20 cellular contexts compared by ENCODE assay signal in the genomic region with DNA sequence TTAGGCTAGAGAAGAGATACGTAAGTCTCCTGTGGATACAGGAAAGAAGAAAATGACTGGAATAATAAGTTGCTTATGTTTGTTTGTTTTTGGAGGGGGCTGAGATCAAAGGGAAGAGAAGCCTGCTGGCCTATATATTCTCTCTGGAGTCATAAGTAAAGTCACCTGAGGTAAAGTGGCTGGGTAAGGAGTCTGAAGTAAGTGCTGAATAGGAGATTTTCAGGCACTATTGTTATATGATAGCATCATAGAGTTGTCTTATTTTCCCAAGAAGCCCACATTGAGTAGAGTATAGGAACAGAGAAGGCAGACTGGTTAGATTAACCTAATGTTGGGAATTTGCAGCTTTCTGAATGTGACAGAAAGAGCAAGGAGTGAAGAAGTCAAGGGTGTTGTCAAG.
"Had no signal": no experiment of that assay in that cellular context is flagged by ENCODE, and none has a peak within 500 bp of the region (broad histone marks: within the 10 kb centered on the region; RNA-seq: fewer than 3 reads in every experiment).

No MANE protein-coding gene starts in this region.

- ATAC-seq: body of pancreas; lower lobe of right lung; natural killer cell; stimulated activated naive B cell treated with anti-CD40 and anti-IgM and Interleukin-4, amounts not matched to agents 10 μg/mL and 1 μg/mL and 100 μg/mL, for 72 hours; upper lobe of right lung had no signal

- H3K27ac Mint-ChIP-seq: activated B cell treated with CpG ODN at 0.5 μM for 24 hours; activated CD4-positive, alpha-beta memory T cell treated with anti-CD3 and anti-CD28 coated beads for 36 hours; activated naive CD8-positive, alpha-beta T cell treated with anti-CD3 and anti-CD28 coated beads, Interleukin-2, amount 10 ng/mL, durations not matched to agents 7 days and 5 days; activated T-helper 1 cell treated with anti-CD3 and anti-CD28 coated beads, Interleukin-12 subunit alpha, Interleukin-12 subunit beta, Interleukin-2, Interleukin-4 antibody, amounts not matched to agents 30 ng/mL and 10 ng/mL and 1 ng/mL, durations not matched to agents 14 hours and 24 hours and 36 hours; stimulated activated naive B cell treated with anti-CD40 and anti-IgM and Interleukin-4, amounts not matched to agents 10 μg/mL and 1 μg/mL and 100 μg/mL, for 72 hours had no signal

- H3K27me3 ChIP-seq: body of pancreas, neutrophil, sigmoid colon, upper lobe of right lung had no signal

- H3K27me3 Mint-ChIP-seq: activated B cell treated with CpG ODN at 0.5 μM for 24 hours; activated CD4-positive, alpha-beta memory T cell treated with anti-CD3 and anti-CD28 coated beads for 36 hours; activated naive CD8-positive, alpha-beta T cell treated with anti-CD3 and anti-CD28 coated beads, Interleukin-2, amount 10 ng/mL, durations not matched to agents 7 days and 5 days; stimulated activated naive B cell treated with anti-CD40 and anti-IgM and Interleukin-4, amounts not matched to agents 10 μg/mL and 1 μg/mL and 100 μg/mL, for 72 hours had no signal

- H3K9me3 ChIP-seq: body of pancreas, lower lobe of right lung, neutrophil, sigmoid colon, thoracic aorta, upper lobe of right lung had no signal

- H3K9me3 Mint-ChIP-seq: activated B cell treated with CpG ODN at 0.5 μM for 24 hours; activated CD4-positive, alpha-beta memory T cell treated with anti-CD3 and anti-CD28 coated beads for 36 hours; activated naive CD8-positive, alpha-beta T cell treated with anti-CD3 and anti-CD28 coated beads, Interleukin-2, amount 10 ng/mL, durations not matched to agents 7 days and 5 days; activated T-helper 1 cell treated with anti-CD3 and anti-CD28 coated beads, Interleukin-12 subunit alpha, Interleukin-12 subunit beta, Interleukin-2, Interleukin-4 antibody, amounts not matched to agents 30 ng/mL and 10 ng/mL and 1 ng/mL, durations not matched to agents 14 hours and 24 hours and 36 hours; natural killer cell; stimulated activated naive B cell treated with anti-CD40 and anti-IgM and Interleukin-4, amounts not matched to agents 10 μg/mL and 1 μg/mL and 100 μg/mL, for 72 hours had no signal

- H3K36me3 Mint-ChIP-seq: activated CD4-positive, alpha-beta memory T cell treated with anti-CD3 and anti-CD28 coated beads for 36 hours; natural killer cell; stimulated activated naive B cell treated with anti-CD40 and anti-IgM and Interleukin-4, amounts not matched to agents 10 μg/mL and 1 μg/mL and 100 μg/mL, for 72 hours had no signal

- H3K4me3 Mint-ChIP-seq: activated B cell treated with CpG ODN at 0.5 μM for 24 hours; activated CD4-positive, alpha-beta memory T cell treated with anti-CD3 and anti-CD28 coated beads for 36 hours; activated naive CD8-positive, alpha-beta T cell treated with anti-CD3 and anti-CD28 coated beads, Interleukin-2, amount 10 ng/mL, durations not matched to agents 7 days and 5 days; activated T-helper 1 cell treated with anti-CD3 and anti-CD28 coated beads, Interleukin-12 subunit alpha, Interleukin-12 subunit beta, Interleukin-2, Interleukin-4 antibody, amounts not matched to agents 30 ng/mL and 10 ng/mL and 1 ng/mL, durations not matched to agents 14 hours and 24 hours and 36 hours; natural killer cell; stimulated activated naive B cell treated with anti-CD40 and anti-IgM and Interleukin-4, amounts not matched to agents 10 μg/mL and 1 μg/mL and 100 μg/mL, for 72 hours had no signal

- H3K27ac ChIP-seq: body of pancreas, coronary artery, lower lobe of right lung, neutrophil, parathyroid adenoma, sigmoid colon, thoracic aorta, upper lobe of right lung had no signal

- H3K4me3 ChIP-seq: body of pancreas, coronary artery, lower lobe of right lung, sigmoid colon, thoracic aorta, upper lobe of right lung had no signal

- H3K4me1 ChIP-seq: parathyroid adenoma had no signal

- H3K9ac ChIP-seq: parathyroid adenoma had no signal

- H3K36me3 ChIP-seq: lower lobe of right lung, neutrophil, sigmoid colon, thoracic aorta, upper lobe of right lung had no signal

- DNase-seq: activated B cell treated with CpG ODN at 0.5 μM for 24 hours; activated CD4-positive, alpha-beta memory T cell treated with anti-CD3 and anti-CD28 coated beads for 36 hours; activated CD4-positive, alpha-beta T cell treated with anti-CD3 and anti-CD28 coated beads for 4 hours; activated naive CD8-positive, alpha-beta T cell treated with anti-CD3 and anti-CD28 coated beads, Interleukin-2, amount 10 ng/mL, durations not matched to agents 7 days and 5 days; activated T-cell treated with anti-CD3 and anti-CD28 coated beads for 4 hours; amygdala; body of pancreas; caudate nucleus; head of caudate nucleus; lower lobe of right lung; natural killer cell; sigmoid colon; stimulated activated CD4-positive, alpha-beta T cell treated with anti-CD3 and anti-CD28 coated beads, Interleukin-4, amount 100 ng/mL, for 4 hours; stimulated activated naive B cell treated with anti-CD40 and anti-IgM and Interleukin-4, amounts not matched to agents 10 μg/mL and 1 μg/mL and 100 μg/mL, for 72 hours; upper lobe of right lung had no signal
